In the genomic region with DNA sequence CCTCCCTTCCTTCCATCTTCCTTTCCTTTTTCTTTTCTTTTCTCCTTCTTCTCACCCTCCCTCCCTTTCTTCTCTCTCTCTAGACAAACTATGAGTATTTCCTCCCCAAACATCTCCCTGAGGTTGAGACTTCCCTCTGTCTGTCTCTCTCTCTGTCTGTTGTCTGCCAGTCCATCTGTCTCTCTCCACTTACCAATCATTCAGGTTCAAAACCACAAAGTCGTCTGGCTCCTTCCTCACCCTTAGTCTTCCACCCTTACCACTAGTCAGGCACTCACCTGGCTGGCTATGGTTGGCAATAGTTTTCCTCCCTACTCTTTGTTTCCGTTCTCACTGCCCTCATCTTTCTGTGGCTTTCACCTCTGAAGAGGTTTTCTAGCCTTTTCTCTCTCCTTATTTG, we compare ENCODE assay signal across 1 cellular context.
TF ChIP-seq lines count a peak whose summit lies in the region.

No MANE protein-coding gene starts in this region.

TF ChIP-seq in A549, 52 proteins besides CTCF, POLR2A, EP300 and RAD21:
- TF ChIP-seq, protein P1, sequence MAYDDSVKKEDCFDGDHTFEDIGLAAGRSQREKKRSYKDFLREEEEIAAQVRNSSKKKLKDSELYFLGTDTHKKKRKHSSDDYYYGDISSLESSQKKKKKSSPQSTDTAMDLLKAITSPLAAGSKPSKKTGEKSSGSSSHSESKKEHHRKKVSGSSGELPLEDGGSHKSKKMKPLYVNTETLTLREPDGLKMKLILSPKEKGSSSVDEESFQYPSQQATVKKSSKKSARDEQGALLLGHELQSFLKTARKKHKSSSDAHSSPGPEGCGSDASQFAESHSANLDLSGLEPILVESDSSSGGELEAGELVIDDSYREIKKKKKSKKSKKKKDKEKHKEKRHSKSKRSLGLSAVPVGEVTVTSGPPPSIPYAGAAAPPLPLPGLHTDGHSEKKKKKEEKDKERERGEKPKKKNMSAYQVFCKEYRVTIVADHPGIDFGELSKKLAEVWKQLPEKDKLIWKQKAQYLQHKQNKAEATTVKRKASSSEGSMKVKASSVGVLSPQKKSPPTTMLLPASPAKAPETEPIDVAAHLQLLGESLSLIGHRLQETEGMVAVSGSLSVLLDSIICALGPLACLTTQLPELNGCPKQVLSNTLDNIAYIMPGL (CRISPR knock-in tag; IDR thresholded peaks at IDR 0.05; ENCODE audit: borderline replicate concordance), result no peak
- TF ChIP-seq CBX8 (IDR thresholded peaks at IDR 0.05) (no peak), SREBF2 (IDR thresholded peaks at IDR 0.05) (no peak), GATA3 (IDR thresholded peaks at IDR 0.05; ENCODE audit: borderline replicate concordance) (no peak), SMC3 (IDR thresholded peaks at IDR 0.05) (no peak), MYC (IDR thresholded peaks at IDR 0.05; ENCODE audit: borderline replicate concordance, low read length) (no peak), HDAC2 (IDR thresholded peaks at IDR 0.05) (no peak)
